Comparison of ENCODE assay signal across 28 cellular contexts in genomic region chr7:101707587-101707986, GRCh38.
A peak's percentile ranks its signal among the peaks of the same experiment; 100 is the strongest.
DNase-seq lines count a peak whose midpoint lies in the region; FAIRE-seq and TF ChIP-seq lines count a peak whose summit lies in the region.
"Had no signal": no experiment of that assay in that cellular context is flagged by ENCODE, and none has a peak within 500 bp of the region (broad histone marks: within the 10 kb centered on the region; RNA-seq: fewer than 3 reads in every experiment).

No MANE protein-coding gene starts in this region.

- POLR2A ChIA-PET in HEK293 (lab: Yijun Ruan, JAX): no interaction called here

- H3K36me3 ChIP-seq in HEK293 (ENCODE audit: control insufficient read depth in 2 of 2, insufficient read depth in 1 of 2, low read length in 2 of 2): no peaks in the 10 kb centered on the region
- H3K36me3 ChIP-seq in duodenal mucosa (ENCODE audit: control insufficient read depth in 1 of 2, insufficient read depth in 2 of 2, low read length in 2 of 2): no peaks in the 10 kb centered on the region
- no peaks in the 10 kb centered on the region for H3K36me3 ChIP-seq in small intestine (ENCODE audit: control insufficient read depth in 2 of 2, insufficient read depth in 2 of 2, low read length in 2 of 2)
- H3K36me3 ChIP-seq: heart right ventricle, prostate gland, thyroid gland, vagina had no signal

- TF ChIP-seq POLR2A in GM12892 (IDR thresholded peaks at IDR 0.05; ENCODE audit: low read depth, low read length): no peak

- H3K4me3 ChIP-seq in HEK293 (ENCODE audit: low read depth, low read length) (no peak overlapping the region), duodenal mucosa (ENCODE audit: low read depth in 1 of 2, low read length in 2 of 2) (peak overlapping the region; percentile 1 to 50), small intestine (ENCODE audit: low read depth in 1 of 2, low read length in 2 of 2) (no peak overlapping the region)
- H3K4me3 ChIP-seq: heart right ventricle, prostate gland, thyroid gland, vagina had no signal

- FAIRE-seq in small intestine (lab: Jason Lieb, UNC) (no peak), GM12892 (lab: Jason Lieb, UNC) (no peak)
- FAIRE-seq: GM12891, kidney had no signal

- CTCF ChIA-PET in HEK293 (lab: Yijun Ruan, JAX): no interaction called here

- peak overlapping the region in 1 of 2 donors; percentile 20 for H3K9ac ChIP-seq in duodenal mucosa (ENCODE audit: low read depth in 1 of 2, low read length in 2 of 2)

- peak; percentile 54 for DNase-seq in NCI-H2081 treated with DMSO at 0.1 percent for 48 hours (lab: John Stamatoyannopoulos, UW)
- peak; percentile 81 for DNase-seq in small intestine
- no peak for DNase-seq in posterior vena cava (ENCODE audit: low spot score)
- DNase-seq in GM12892 (ENCODE audit: insufficient read length): no peak
- no peak for DNase-seq in DMS79 (lab: John Stamatoyannopoulos, UW)
- DNase-seq: activated CD4-positive, alpha-beta memory T cell treated with anti-CD3 and anti-CD28 coated beads for 36 hours; activated CD4-positive, CD25-positive, alpha-beta regulatory T cell treated with anti-CD3 and anti-CD28 coated beads, Interleukin-2, amount 50 U/mL, for 72 hours; activated naive CD4-positive, alpha-beta T cell treated with Interleukin-2 at 50 U/mL for 16 hours; activated T-cell treated with anti-CD3 and anti-CD28 coated beads, Interleukin-2, amount 50 U/mL, for 72 hours; CD8-positive, alpha-beta memory T cell; dermis blood vessel endothelial cell; foreskin melanocyte; heart right ventricle; kidney; naive thymus-derived CD8-positive, alpha-beta T cell; NCI-H1092; NCI-H2029 treated with DMSO at 0.1 percent for 48 hours; NCI-H446; nucleus accumbens; Right ventricle myocardium superior; stimulated activated CD4-positive, alpha-beta T cell treated with anti-CD3 and anti-CD28 coated beads, Interleukin-12 subunit alpha, Interleukin-12 subunit beta, amount 100 ng/mL, for 4 hours; stimulated activated CD4-positive, alpha-beta T cell treated with anti-CD3 and anti-CD28 coated beads, Interleukin-2, amount 100 ng/mL, for 48 hours; thyroid gland had no signal

- H3K27me3 ChIP-seq in duodenal mucosa (ENCODE audit: control insufficient read depth in 1 of 2, insufficient read depth in 2 of 2, low read length in 2 of 2): no peaks in the 10 kb centered on the region
- peaks cover 0 to 2% of the 10 kb centered on the region in 2 donors for H3K27me3 ChIP-seq in small intestine (ENCODE audit: control insufficient read depth in 2 of 2, insufficient read depth in 2 of 2, low read length in 2 of 2)
- H3K27me3 ChIP-seq: thyroid gland, vagina had no signal

- intact Hi-C loops in posterior vena cava (cut with DNase I): no loop called here

- TF ChIP-seq CTCF in HEK293 (tag by site-specific recombination; IDR thresholded peaks at IDR 0.05): no peak

- H3K27ac ChIP-seq in HEK293 (ENCODE audit: extremely low read depth, low read depth, low read length) (no peak overlapping the region), duodenal mucosa (ENCODE audit: low read depth, low read length) (no peak overlapping the region), small intestine (ENCODE audit: low read depth in 1 of 2, low read length in 1 of 2) (no peak overlapping the region)
- H3K27ac ChIP-seq: heart right ventricle, prostate gland, thyroid gland, vagina had no signal

- H3K9me3 ChIP-seq in HEK293 (ENCODE audit: control insufficient read depth, insufficient read depth, low read depth, low read length): no peaks in the 10 kb centered on the region
- H3K9me3 ChIP-seq in duodenal mucosa (ENCODE audit: control insufficient read depth in 1 of 2, low read length in 2 of 2): no peaks in the 10 kb centered on the region
- no peaks in the 10 kb centered on the region for H3K9me3 ChIP-seq in small intestine (ENCODE audit: control insufficient read depth, low read depth)
- H3K9me3 ChIP-seq: heart right ventricle, prostate gland, thyroid gland, vagina had no signal

- WGBS in small intestine, 3 donors: 17 to 53% (median 44%) methylated on average over 8 of the region's 8 CpGs

- H3K4me1 ChIP-seq in HEK293 (ENCODE audit: control insufficient read depth, insufficient read depth, low read length): no peaks in the 10 kb centered on the region
- peaks cover 13 to 18% of the 10 kb centered on the region in 2 donors for H3K4me1 ChIP-seq in duodenal mucosa (ENCODE audit: control insufficient read depth in 1 of 2, insufficient read depth in 2 of 2, low read length in 2 of 2)
- peaks cover 0 to 2% of the 10 kb centered on the region in 2 donors for H3K4me1 ChIP-seq in small intestine (ENCODE audit: control insufficient read depth in 2 of 2, insufficient read depth in 1 of 2, low read depth in 1 of 2, low read length in 1 of 2)
- H3K4me1 ChIP-seq: heart right ventricle, prostate gland, thyroid gland had no signal

TF ChIP-seq in HEK293, 187 proteins besides CTCF, POLR2A, EP300 and RAD21:
- peak; percentile 18; the same call in 1 of the 2 replicates for TF ChIP-seq FEZF1 (tag by site-specific recombination; IDR thresholded peaks at IDR 0.05)
- TF ChIP-seq OVOL3 (tag by site-specific recombination; IDR thresholded peaks at IDR 0.05): no peak
TF ChIP-seq in HEK293: peak in this region for 1.

Comparison
In these comparisons a context has a peak if more than half of its experiments do, and no peak if none do; other contexts are left out.
1. H3K4me3 ChIP-seq: peak in duodenal mucosa (2 of 2); none in HEK293 (single experiment) and small intestine (0 of 2).
2. DNase-seq: peak in NCI-H2081 treated with DMSO at 0.1 percent for 48 hours (single experiment) and small intestine (single experiment); none in posterior vena cava (single experiment), GM12892 (single experiment) and DMS79 (single experiment).